ENCODE assay signal across 9 cellular contexts in the genomic region with DNA sequence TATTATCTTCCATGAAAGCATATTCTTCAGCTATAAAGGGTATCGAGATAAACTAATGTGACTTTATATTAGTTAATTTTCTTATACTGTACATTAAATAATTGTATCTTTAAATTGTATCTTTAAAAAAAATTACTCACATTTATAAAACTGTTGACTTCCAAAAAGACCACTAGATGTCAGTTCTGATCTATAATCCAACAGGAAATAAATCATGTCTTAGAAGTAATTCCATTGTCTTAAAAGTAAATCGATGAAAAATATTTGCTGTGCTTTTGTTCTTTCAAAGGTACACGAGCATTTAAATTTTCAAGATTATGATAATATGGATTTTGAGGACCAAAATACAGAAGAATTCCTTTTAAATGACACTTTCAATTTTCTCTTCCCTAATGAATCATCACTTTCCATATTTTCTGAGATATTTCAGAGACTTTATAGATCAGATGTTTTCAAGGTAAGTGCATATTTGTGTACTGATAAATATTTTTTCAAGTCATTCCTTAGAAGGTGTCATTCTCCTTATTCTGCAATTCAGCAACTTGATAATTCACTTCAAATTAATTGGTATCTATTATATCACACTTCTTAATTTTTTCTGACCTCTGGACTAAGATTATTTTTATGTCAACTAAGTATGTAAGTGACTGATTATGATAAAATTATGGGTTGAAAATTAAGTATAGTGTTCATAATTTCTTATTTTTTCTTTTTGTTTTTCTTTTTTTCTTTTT.
DNase-seq lines count a peak whose midpoint lies in the region; ATAC-seq, FAIRE-seq and TF ChIP-seq lines count a peak whose summit lies in the region.
"Had no signal": no experiment of that assay in that cellular context is flagged by ENCODE, and none has a peak within 500 bp of the region (broad histone marks: within the 10 kb centered on the region; RNA-seq: fewer than 3 reads in every experiment).

No MANE protein-coding gene starts in this region.

- peaks cover 5% of the 10 kb centered on the region for H3K4me1 ChIP-seq in RWPE2 (ENCODE audit: insufficient read depth, poor library complexity, severe bottlenecking)
- H3K4me1 ChIP-seq in kidney (ENCODE audit: control insufficient read depth in 1 of 2, insufficient read depth in 1 of 2, low read depth in 1 of 2, low read length in 2 of 2), result no peaks in the 10 kb centered on the region
- no peaks in the 10 kb centered on the region for H3K4me1 ChIP-seq in left lung
- H3K4me1 ChIP-seq in spleen, result peaks cover 0 to 3% (median 0%) of the 10 kb centered on the region in 6 donors

- no peak overlapping the region for H3K4me3 ChIP-seq in Jurkat, Clone E6-1 (ENCODE audit: low read length)
- H3K4me3 ChIP-seq in RWPE2 (ENCODE audit: severe bottlenecking), result no peak overlapping the region
- no peak overlapping the region for H3K4me3 ChIP-seq in kidney (ENCODE audit: low read length in 2 of 2)
- no peak overlapping the region for H3K4me3 ChIP-seq in left lung
- no peak overlapping the region for H3K4me3 ChIP-seq in spleen

- no peak for TF ChIP-seq POLR2A in spleen (IDR thresholded peaks at IDR 0.05)

- FAIRE-seq in kidney (lab: Jason Lieb, UNC), result peak; percentile 93

- H3K9ac ChIP-seq in kidney (ENCODE audit: low read length in 2 of 2), result no peak overlapping the region

- H3K9me3 ChIP-seq in RWPE2 (ENCODE audit: severe bottlenecking) (no peaks in the 10 kb centered on the region), kidney (ENCODE audit: control insufficient read depth in 1 of 2, low read length in 2 of 2) (no peaks in the 10 kb centered on the region), left lung (no peaks in the 10 kb centered on the region), spleen (no peaks in the 10 kb centered on the region)

- TF ChIP-seq CTCF in RWPE2 (IDR thresholded peaks at IDR 0.05; ENCODE audit: poor library complexity, severe bottlenecking) (peak; percentile 73), kidney (IDR thresholded peaks at IDR 0.05; ENCODE audit: borderline replicate concordance, extremely low read depth, insufficient read depth) (no peak), left lung (IDR thresholded peaks at IDR 0.05) (no peak), spleen (IDR thresholded peaks at IDR 0.05 in 8 of 11, conservative IDR thresholded peaks at IDR 0.05 in 3 of 11) (peak in 2 of 11 experiments; percentile 16 to 34)

- DNase-seq in DMS53 treated with DMSO at 0.1 percent for 48 hours (lab: John Stamatoyannopoulos, UW; ENCODE audit: unreplicated experiment) (peak; percentile 18), RWPE2 (ENCODE audit: low spot score) (no peak), kidney (no peak), left lung (no peak), cortex of kidney (lab: John Stamatoyannopoulos, UW) (no peak), spleen (no peak)
- peak; percentile 8 for DNase-seq in Jurkat, Clone E6-1 (ENCODE audit: low read depth, low spot score)
- DNase-seq: activated gamma-delta T cell treated with Interleukin-2 at 50 U/mL for 16 hours had no signal

- H3K36me3 ChIP-seq in RWPE2 (ENCODE audit: low read depth), result no peaks in the 10 kb centered on the region
- no peaks in the 10 kb centered on the region for H3K36me3 ChIP-seq in kidney (ENCODE audit: control insufficient read depth in 1 of 2, insufficient read depth in 2 of 2, low read length in 2 of 2)
- H3K36me3 ChIP-seq in left lung, result no peaks in the 10 kb centered on the region
- H3K36me3 ChIP-seq in spleen, result peaks cover 0 to 11% (median 0%) of the 10 kb centered on the region in 6 donors

- WGBS in spleen, 5 donors, result 71 to 78% (median 76%) methylated on average over 3 of the region's 3 CpGs

- ATAC-seq in RWPE2 (ENCODE audit: low read depth) (no peak), left lung (no peak), GM18873 (IDR thresholded peaks at IDR 0.05; ENCODE audit: low FRiP score, unreplicated experiment) (no peak)

- H3K27ac ChIP-seq in RWPE2 (ENCODE audit: poor library complexity, severe bottlenecking) (no peak overlapping the region), kidney (ENCODE audit: low read depth in 2 of 2, low read length in 2 of 2) (no peak overlapping the region), left lung (no peak overlapping the region), spleen (no peak overlapping the region)

- intact Hi-C loops in kidney (cut with DNase I), result no loop called here
- intact Hi-C loops in left lung (cut with DNase I), result loop anchor here in 1 of 2 donors (10.0 kb wide), 1 partner anchor 418 kb away; no protein-coding TSS in a partner anchor
- intact Hi-C loops in spleen (cut with DNase I; ENCODE audit: low total_unique reads), result no loop called here

- H3K27me3 ChIP-seq in RWPE2 (ENCODE audit: insufficient read depth, poor library complexity, severe bottlenecking) (no peaks in the 10 kb centered on the region), left lung (no peaks in the 10 kb centered on the region), spleen (replicated peaks in 1 of 7) (no peaks in the 10 kb centered on the region)

Comparison
In these comparisons a context has a peak if more than half of its experiments do, and no peak if none do; other contexts are left out.
1. DNase-seq: peak in DMS53 treated with DMSO at 0.1 percent for 48 hours (single experiment) and Jurkat, Clone E6-1 (single experiment); none in RWPE2 (single experiment), kidney (single experiment), left lung (0 of 2), cortex of kidney (single experiment) and spleen (single experiment).